18 cellular contexts compared by ENCODE assay signal in genomic region chr2:192082121-192082520, GRCh38.
DNase-seq lines count a peak whose midpoint lies in the region; ATAC-seq, FAIRE-seq and TF ChIP-seq lines count a peak whose summit lies in the region.
"Had no signal": no experiment of that assay in that cellular context is flagged by ENCODE, and none has a peak within 500 bp of the region (broad histone marks: within the 10 kb centered on the region; RNA-seq: fewer than 3 reads in every experiment).

No MANE protein-coding gene starts in this region.

- no peak overlapping the region for H3K56ac ChIP-seq in mesendoderm (ENCODE audit: low read length)

- 13% methylated on average over 5 of the region's 5 CpGs for WGBS in K562 (ENCODE audit: insufficient coverage, low coverage, missing lambda C conversion rate)
- WGBS in mesendoderm (ENCODE audit: extremely low coverage, insufficient coverage, low lambda C conversion rate), result no CpG with 5 or more reads among the region's 5 CpGs
- 71 to 82% methylated on average over 5 of the region's 5 CpGs for WGBS in heart right ventricle, 2 donors

- H3K4me3 Mint-ChIP-seq in immature natural killer cell, result no peak overlapping the region
- H3K4me3 Mint-ChIP-seq: CD4-positive, alpha-beta memory T cell had no signal

- POLR2A ChIA-PET in K562 (lab: Yijun Ruan, JAX), result no interaction called here

- no peak overlapping the region for H2BK15ac ChIP-seq in mesendoderm (replicated peaks; ENCODE audit: low read depth)

- ATAC-seq in K562 (no peak), heart right ventricle (no peak)

- in situ Hi-C loops in K562 (cut with MboI), result no loop called here

- H4K5ac ChIP-seq in mesendoderm (ENCODE audit: low read length), result no peak overlapping the region

- intact Hi-C loops in K562 (cut with micrococcal nuclease), result no loop called here
- intact Hi-C loops in head of caudate nucleus (cut with DNase I), result no loop called here
- intact Hi-C loops in heart right ventricle (cut with DNase I), result no loop called here

- no peak overlapping the region for H3K23ac ChIP-seq in mesendoderm (ENCODE audit: low read length)

- H2AK5ac ChIP-seq in mesendoderm (ENCODE audit: low read length), result no peak overlapping the region

- H3K27me3 ChIP-seq in K562 (ENCODE audit: control insufficient read depth in 2 of 2, insufficient read depth in 2 of 2, low read length in 2 of 2) (no peaks in the 10 kb centered on the region), mesendoderm (ENCODE audit: insufficient read depth, low read length, poor library complexity) (no peaks in the 10 kb centered on the region), heart right ventricle (no peaks in the 10 kb centered on the region)

- peak overlapping the region; percentile 27; the same call in 1 of the 2 replicates for H3K4me3 ChIP-seq in SK-N-MC
- no peak overlapping the region for H3K4me3 ChIP-seq in K562
- no peak overlapping the region for H3K4me3 ChIP-seq in mesendoderm (ENCODE audit: low read length)
- no peak overlapping the region for H3K4me3 ChIP-seq in heart right ventricle

- no peak overlapping the region for H3K18ac ChIP-seq in mesendoderm (ENCODE audit: low read length)

- H3K9me3 ChIP-seq in SK-N-MC (ENCODE audit: low read depth, low read length) (no peaks in the 10 kb centered on the region), K562 (replicated peaks; ENCODE audit: control insufficient read depth, insufficient read depth, low read depth, low read length) (no peaks in the 10 kb centered on the region), heart right ventricle (no peaks in the 10 kb centered on the region)

- TF ChIP-seq CTCF in K562 (IDR thresholded peaks at IDR 0.05 in 2 of 3, conservative IDR thresholded peaks at IDR 0.05 in 1 of 3; ENCODE audit: insufficient read depth in 2 of 3, low read depth in 1 of 3, low read length in 3 of 3) (no peak), heart right ventricle (IDR thresholded peaks at IDR 0.05) (no peak)

- DNase-seq in SK-N-MC (ENCODE audit: low read depth, low spot score), result no peak
- peak in 1 of 4 experiments; percentile 7 for DNase-seq in K562 (ENCODE audit: extremely low read depth in 1 of 4, low spot score in 3 of 4)
- peak; percentile 21 for DNase-seq in mesendoderm
- DNase-seq in head of caudate nucleus, result no peak
- no peak for DNase-seq in heart right ventricle
- DNase-seq in immature natural killer cell, result no peak
- DNase-seq: C1 segment of cervical spinal cord; Calu3; CD4-positive, alpha-beta memory T cell; COR-L47; DMS53; DMS79 treated with DMSO at 0.1 percent for 48 hours; GF-D8; GOT3; H7; HCEC 1CT had no signal

- H3K36me3 Mint-ChIP-seq in immature natural killer cell, result no peaks in the 10 kb centered on the region
- H3K36me3 Mint-ChIP-seq: CD4-positive, alpha-beta memory T cell had no signal

- TF ChIP-seq EP300 in K562 (IDR thresholded peaks at IDR 0.05; ENCODE audit: low read length), result no peak

- H3K27ac Mint-ChIP-seq in immature natural killer cell, result no peak overlapping the region
- H3K27ac Mint-ChIP-seq: CD4-positive, alpha-beta memory T cell had no signal

- no peaks in the 10 kb centered on the region for H3K9me3 Mint-ChIP-seq in immature natural killer cell

- no peak for FAIRE-seq in K562 (lab: Jason Lieb, UNC)
- FAIRE-seq: GM12891, GM19239 had no signal

- 0 out of 2 replicates have a peak overlapping the region, but pooled peaks have one; percentile 4 for H2AFZ ChIP-seq in K562 (ENCODE audit: low read depth, low read length)

- H2BK120ac ChIP-seq in mesendoderm (ENCODE audit: low read depth, low read length), result no peak overlapping the region

- H3K4me1 ChIP-seq in K562 (replicated peaks in 1 of 2; ENCODE audit: control insufficient read depth in 2 of 2, insufficient read depth in 2 of 2, low read length in 2 of 2), result no peaks in the 10 kb centered on the region
- H3K4me1 ChIP-seq in mesendoderm (ENCODE audit: control insufficient read depth, low read depth, low read length), result no peaks in the 10 kb centered on the region
- no peaks in the 10 kb centered on the region for H3K4me1 ChIP-seq in heart right ventricle

- H3K79me2 ChIP-seq in K562 (ENCODE audit: control insufficient read depth, insufficient read depth, low read length) (no peaks in the 10 kb centered on the region), mesendoderm (ENCODE audit: control insufficient read depth, insufficient read depth, low read length) (no peaks in the 10 kb centered on the region)

- no peak overlapping the region for H3K4ac ChIP-seq in mesendoderm (ENCODE audit: low read depth, low read length)

- no peak overlapping the region for H2BK5ac ChIP-seq in mesendoderm (ENCODE audit: low read length)

- H3K27ac ChIP-seq in SK-N-MC, result peak overlapping the region; percentile 70; the same call in 1 of the 2 replicates
- no peak overlapping the region for H3K27ac ChIP-seq in K562 (ENCODE audit: extremely low read depth, low read depth, low read length)
- H3K27ac ChIP-seq in mesendoderm (ENCODE audit: low read depth, low read length), result no peak overlapping the region
- no peak overlapping the region for H3K27ac ChIP-seq in heart right ventricle

- CTCF ChIA-PET in K562 (lab: Yijun Ruan, JAX; ENCODE audit: low intra/inter-chr PET ratio), result no interaction called here

- H4K20me1 ChIP-seq in K562 (replicated peaks; ENCODE audit: control insufficient read depth, insufficient read depth, low read length), result no peaks in the 10 kb centered on the region

- peaks cover 0 to 10% (median 0%) of the 10 kb centered on the region in 3 donors for H3K27me3 Mint-ChIP-seq in immature natural killer cell (ENCODE audit: low read depth in 3 of 3)

- H3K4me1 Mint-ChIP-seq in immature natural killer cell, result peaks cover 0 to 4% of the 10 kb centered on the region in 2 donors
- H3K4me1 Mint-ChIP-seq: CD4-positive, alpha-beta memory T cell had no signal

- no TSS peak for BruUV-seq in K562 (replicated peaks; lab: Mats Ljungman, UMichigan)

- no peaks in the 10 kb centered on the region for H3K79me1 ChIP-seq in mesendoderm (ENCODE audit: low read length)

- H3K9me1 ChIP-seq in K562 (ENCODE audit: control insufficient read depth, insufficient read depth, low read length), result no peaks in the 10 kb centered on the region

- H3K36me3 ChIP-seq in SK-N-MC (ENCODE audit: insufficient read depth, low read length) (peaks cover 2% of the 10 kb centered on the region; the same call in 1 of the 2 replicates), K562 (ENCODE audit: control insufficient read depth, insufficient read depth, low read length) (no peaks in the 10 kb centered on the region), mesendoderm (ENCODE audit: control insufficient read depth, insufficient read depth, low read length) (no peaks in the 10 kb centered on the region), heart right ventricle (no peaks in the 10 kb centered on the region)

- TF ChIP-seq RAD21 in K562 (CRISPR knock-in tag; conservative IDR thresholded peaks at IDR 0.05 in 1 of 2, IDR thresholded peaks at IDR 0.05 in 1 of 2), result no peak

- no peak overlapping the region for H3K4me2 ChIP-seq in K562 (ENCODE audit: insufficient read depth, low read length)
- H3K4me2 ChIP-seq in mesendoderm (ENCODE audit: low read length), result no peak overlapping the region

- H3K9ac ChIP-seq in SK-N-MC (ENCODE audit: insufficient read length), result no peak overlapping the region
- H3K9ac ChIP-seq in K562 (ENCODE audit: insufficient read depth in 1 of 2, low read depth in 2 of 2, low read length in 2 of 2), result no peak overlapping the region
- H3K9ac ChIP-seq in mesendoderm (ENCODE audit: low read length), result no peak overlapping the region

- no peak for TF ChIP-seq POLR2A in K562 (conservative IDR thresholded peaks at IDR 0.05)

- no peak overlapping the region for H4K8ac ChIP-seq in mesendoderm (ENCODE audit: low read depth, low read length)

TF ChIP-seq in K562, 482 proteins besides CTCF, POLR2A, EP300 and RAD21 (continues in another document):
- TF ChIP-seq ZNF263 (CRISPR knock-in tag; IDR thresholded peaks at IDR 0.05; ENCODE audit: borderline replicate concordance), result no peak
